In genomic region chr22:48835364-48835763, GRCh38 we compare ENCODE assay signal across 30 cellular contexts.
"Had no signal": no experiment of that assay in that cellular context is flagged by ENCODE, and none has a peak within 500 bp of the region (broad histone marks: within the 10 kb centered on the region; RNA-seq: fewer than 3 reads in every experiment).

No MANE protein-coding gene starts in this region.

- H3K27ac Mint-ChIP-seq: dendritic cell treated with granulocyte-macrophage colony-stimulating factor and Interleukin-4, amounts not matched to agents 40 ng/mL and 50 ng/mL, for 4 days; endodermal cell; mesothelial cell of epicardium; natural killer cell treated with Interleukin-12 subunit alpha and Interleukin-12 subunit beta and Interleukin-15 and Interleukin-18, amount 100 ng/mL, for 72 hours; progenitor cell of endocrine pancreas; stimulated activated effector memory CD8-positive, alpha-beta T cell treated with anti-CD3 and anti-CD28 coated beads, Interleukin-12 subunit alpha, Interleukin-12 subunit beta, amount 100 ng/mL, for 72 hours; type B pancreatic cell had no signal

- H3K36me3 ChIP-seq: colonic mucosa, esophagus muscularis mucosa, gastroesophageal sphincter, heart left ventricle, left lung, neutrophil, pancreas, right atrium auricular region, stomach, thyroid gland had no signal

- DNase-seq: colonic mucosa; effector CD8-positive, alpha-beta T cell; endodermal cell; foreskin keratinocyte; left cardiac atrium; mesenchymal stem cell; naive B cell; stimulated activated CD4-positive, alpha-beta T cell treated with anti-CD3 and anti-CD28 coated beads, Interleukin-2, amount 100 ng/mL, for 24 hours; stimulated activated CD4-positive, alpha-beta T cell treated with anti-CD3 and anti-CD28 coated beads, Interleukin-4, amount 100 ng/mL, for 24 hours; stimulated activated naive CD4-positive, alpha-beta T cell treated with Interleukin-2 at 50 U/mL for 16 hours; stomach; thyroid gland had no signal

- H3K27ac ChIP-seq: colonic mucosa, esophagus muscularis mucosa, foreskin keratinocyte, gastroesophageal sphincter, heart left ventricle, hepatocyte, left lung, neutrophil, pancreas, right atrium auricular region, stomach, thyroid gland had no signal

- H3K27me3 ChIP-seq: colonic mucosa, foreskin keratinocyte, hepatocyte, neutrophil, right atrium auricular region, thyroid gland had no signal

- FAIRE-seq: pancreas had no signal

- H3K4me3 ChIP-seq: colonic mucosa, esophagus muscularis mucosa, gastroesophageal sphincter, heart left ventricle, hepatocyte, left lung, mucosa of descending colon, pancreas, right atrium auricular region, smooth muscle cell, stomach, thyroid gland had no signal

- H3K4me1 Mint-ChIP-seq: endodermal cell; mesothelial cell of epicardium; neural crest cell; stimulated activated effector memory CD8-positive, alpha-beta T cell treated with anti-CD3 and anti-CD28 coated beads, Interleukin-12 subunit alpha, Interleukin-12 subunit beta, amount 100 ng/mL, for 72 hours had no signal

- H3K4me3 Mint-ChIP-seq: dendritic cell treated with granulocyte-macrophage colony-stimulating factor and Interleukin-4, amounts not matched to agents 40 ng/mL and 50 ng/mL, for 4 days; endodermal cell; mesothelial cell of epicardium; natural killer cell treated with Interleukin-12 subunit alpha and Interleukin-12 subunit beta and Interleukin-15 and Interleukin-18, amount 100 ng/mL, for 72 hours; neural crest cell; stimulated activated effector memory CD8-positive, alpha-beta T cell treated with anti-CD3 and anti-CD28 coated beads, Interleukin-12 subunit alpha, Interleukin-12 subunit beta, amount 100 ng/mL, for 72 hours; type B pancreatic cell had no signal

- H3K79me2 ChIP-seq: hepatocyte had no signal

- H3K4me2 ChIP-seq: hepatocyte, smooth muscle cell had no signal

- H3K27me3 Mint-ChIP-seq: dendritic cell treated with granulocyte-macrophage colony-stimulating factor and Interleukin-4, amounts not matched to agents 40 ng/mL and 50 ng/mL, for 4 days; natural killer cell treated with Interleukin-12 subunit alpha and Interleukin-12 subunit beta and Interleukin-15 and Interleukin-18, amount 100 ng/mL, for 72 hours had no signal

- ATAC-seq: foreskin keratinocyte; gastroesophageal sphincter; heart left ventricle; left cardiac atrium; left lung; mucosa of descending colon; natural killer cell treated with Interleukin-12 subunit alpha and Interleukin-12 subunit beta and Interleukin-15 and Interleukin-18, amount 100 ng/mL, for 72 hours; pancreas; sciatic nerve; stimulated activated effector memory CD8-positive, alpha-beta T cell treated with anti-CD3 and anti-CD28 coated beads, Interleukin-12 subunit alpha, Interleukin-12 subunit beta, amount 100 ng/mL, for 72 hours had no signal

- H3K9me3 ChIP-seq: colonic mucosa, mucosa of descending colon, neutrophil, pancreas, thyroid gland had no signal

- H3K36me3 Mint-ChIP-seq: mesothelial cell of epicardium; naive B cell; stimulated activated effector memory CD8-positive, alpha-beta T cell treated with anti-CD3 and anti-CD28 coated beads, Interleukin-12 subunit alpha, Interleukin-12 subunit beta, amount 100 ng/mL, for 72 hours; type B pancreatic cell had no signal

- H3K4me1 ChIP-seq: colonic mucosa, esophagus muscularis mucosa, foreskin keratinocyte, gastroesophageal sphincter, heart left ventricle, left lung, pancreas, right atrium auricular region, stomach, thyroid gland had no signal

- H2AFZ ChIP-seq: hepatocyte had no signal
